ENCODE assay signal across 15 cellular contexts in genomic region chr17:73697872-73698271, GRCh38. TPM values are rescaled to one million over a fixed set of nuclear protein-coding genes. Genes with fewer than 3 reads are reported as not detected.
A peak's percentile ranks its signal among the peaks of the same experiment; 100 is the strongest.
DNase-seq lines count a peak whose midpoint lies in the region; TF ChIP-seq lines count a peak whose summit lies in the region.
"Had no signal": no experiment of that assay in that cellular context is flagged by ENCODE, and none has a peak within 500 bp of the region (broad histone marks: within the 10 kb centered on the region; RNA-seq: fewer than 3 reads in every experiment).

No MANE protein-coding gene starts in this region.

- peak; percentile 14 to 22 for TF ChIP-seq CTCF in Caco-2 (IDR thresholded peaks at IDR 0.05; ENCODE audit: insufficient read depth in 1 of 2, low read depth in 1 of 2, low read length in 1 of 2, severe bottlenecking in 1 of 2, unreplicated experiment in 1 of 2)
- no peak for TF ChIP-seq CTCF in HL-60 (IDR thresholded peaks at IDR 0.05; ENCODE audit: insufficient read depth, low read length)

- POLR2A ChIA-PET in Caco-2 (lab: Charles Lee) = no interaction called here

- peaks cover 9% of the 10 kb centered on the region for H3K9me3 ChIP-seq in Caco-2
- H3K9me3 ChIP-seq: lower lobe of right lung had no signal

- no peaks in the 10 kb centered on the region for H3K4me1 ChIP-seq in Caco-2
- H3K4me1 ChIP-seq: lower lobe of right lung, parathyroid adenoma had no signal

- no peak overlapping the region for H3K27ac Mint-ChIP-seq in Caco-2 (ENCODE audit: unreplicated experiment)
- H3K27ac Mint-ChIP-seq: T-helper 17 cell had no signal

- peaks cover 11% of the 10 kb centered on the region for H3K27me3 Mint-ChIP-seq in Caco-2 (ENCODE audit: insufficient read depth, unreplicated experiment)

- no peaks in the 10 kb centered on the region for H3K36me3 ChIP-seq in Caco-2 (ENCODE audit: control insufficient read depth, insufficient read depth, low read length)
- H3K36me3 ChIP-seq: lower lobe of right lung had no signal

- intact Hi-C loops in Caco-2 (cut with micrococcal nuclease; ENCODE audit: unreplicated experiment) = no loop called here
- intact Hi-C loops in posterior vena cava (cut with DNase I) = no loop called here

- H3K9me3 Mint-ChIP-seq in Caco-2 (ENCODE audit: unreplicated experiment) = no peaks in the 10 kb centered on the region

- peak in 1 of 2 experiments; percentile 15 for DNase-seq in Caco-2
- DNase-seq in HL-60 (ENCODE audit: low read depth in 1 of 2, low spot score in 1 of 2) = peak in 1 of 2 experiments; percentile 41
- peak; percentile 78 for DNase-seq in NCI-H69 (lab: John Stamatoyannopoulos, UW)
- DNase-seq in iPS-NIHi11 (ENCODE audit: low spot score) = peak; percentile 65
- DNase-seq in NCI-H446 treated with DMSO at 0.1 percent for 48 hours (lab: John Stamatoyannopoulos, UW) = no peak
- DNase-seq in hepatic stellate cell (ENCODE audit: low spot score) = no peak
- DNase-seq in activated CD4-positive, alpha-beta T cell treated with anti-CD3 and anti-CD28 coated beads, Interleukin-2, amount 50 U/mL, for 48 hours = no peak
- no peak for DNase-seq in posterior vena cava (ENCODE audit: low spot score)
- DNase-seq: amniotic stem cell; GM23248; lower lobe of right lung; stimulated activated naive CD4-positive, alpha-beta T cell; T-helper 17 cell had no signal

- H3K27ac ChIP-seq in HL-60 (replicated peaks) = peak overlapping the region; percentile 9
- H3K27ac ChIP-seq: GM23248, KMS-11, lower lobe of right lung, parathyroid adenoma had no signal

- no TSS peak for BruUV-seq in Caco-2 (replicated peaks; lab: Mats Ljungman, UMichigan)

- CTCF ChIA-PET in Caco-2 (lab: Charles Lee) = interaction anchor here (0.7 kb wide), 1 partner anchor 9 kb away, joined by 3 read pairs; no protein-coding TSS in a partner anchor

- H3K4me1 Mint-ChIP-seq in Caco-2 (ENCODE audit: low read depth, unreplicated experiment) = no peaks in the 10 kb centered on the region

- H3K4me3 ChIP-seq in Caco-2 (ENCODE audit: low read depth, low read length) = no peak overlapping the region
- no peak overlapping the region for H3K4me3 ChIP-seq in HL-60 (replicated peaks; ENCODE audit: insufficient read depth, low read length)
- H3K4me3 ChIP-seq: GM23248, lower lobe of right lung had no signal

- H3K4me3 Mint-ChIP-seq in Caco-2 (ENCODE audit: unreplicated experiment) = no peak overlapping the region
- H3K4me3 Mint-ChIP-seq: T-helper 17 cell had no signal

- no peaks in the 10 kb centered on the region for H3K36me3 Mint-ChIP-seq in Caco-2 (ENCODE audit: insufficient read depth, unreplicated experiment)

- no peaks in the 10 kb centered on the region for H3K27me3 ChIP-seq in Caco-2 (replicated peaks; ENCODE audit: control insufficient read depth, insufficient read depth, low read length)
- H3K27me3 ChIP-seq in HL-60 (ENCODE audit: insufficient read depth, poor library complexity, severe bottlenecking) = no peaks in the 10 kb centered on the region

RNA-seq across cellular contexts. Expression of gene SDK2, which starts 53.6 kb away (rescaled TPM):
- total RNA-seq in Caco-2 (2022) = 0.09 and 0.14 TPM in 2 replicates
- 1 to 10 TPM; 1.4 to 1.7 TPM for total RNA-seq in posterior vena cava

Comparison
In these comparisons a context has a peak if more than half of its experiments do, and no peak if none do; other contexts are left out.
1. DNase-seq: peak in NCI-H69 (single experiment) and iPS-NIHi11 (single experiment); none in NCI-H446 treated with DMSO at 0.1 percent for 48 hours (single experiment), hepatic stellate cell (single experiment), activated CD4-positive, alpha-beta T cell treated with anti-CD3 and anti-CD28 coated beads, Interleukin-2, amount 50 U/mL, for 48 hours (0 of 2) and posterior vena cava (single experiment).